Comparison of ENCODE assay signal across 9 cellular contexts in the genomic region with DNA sequence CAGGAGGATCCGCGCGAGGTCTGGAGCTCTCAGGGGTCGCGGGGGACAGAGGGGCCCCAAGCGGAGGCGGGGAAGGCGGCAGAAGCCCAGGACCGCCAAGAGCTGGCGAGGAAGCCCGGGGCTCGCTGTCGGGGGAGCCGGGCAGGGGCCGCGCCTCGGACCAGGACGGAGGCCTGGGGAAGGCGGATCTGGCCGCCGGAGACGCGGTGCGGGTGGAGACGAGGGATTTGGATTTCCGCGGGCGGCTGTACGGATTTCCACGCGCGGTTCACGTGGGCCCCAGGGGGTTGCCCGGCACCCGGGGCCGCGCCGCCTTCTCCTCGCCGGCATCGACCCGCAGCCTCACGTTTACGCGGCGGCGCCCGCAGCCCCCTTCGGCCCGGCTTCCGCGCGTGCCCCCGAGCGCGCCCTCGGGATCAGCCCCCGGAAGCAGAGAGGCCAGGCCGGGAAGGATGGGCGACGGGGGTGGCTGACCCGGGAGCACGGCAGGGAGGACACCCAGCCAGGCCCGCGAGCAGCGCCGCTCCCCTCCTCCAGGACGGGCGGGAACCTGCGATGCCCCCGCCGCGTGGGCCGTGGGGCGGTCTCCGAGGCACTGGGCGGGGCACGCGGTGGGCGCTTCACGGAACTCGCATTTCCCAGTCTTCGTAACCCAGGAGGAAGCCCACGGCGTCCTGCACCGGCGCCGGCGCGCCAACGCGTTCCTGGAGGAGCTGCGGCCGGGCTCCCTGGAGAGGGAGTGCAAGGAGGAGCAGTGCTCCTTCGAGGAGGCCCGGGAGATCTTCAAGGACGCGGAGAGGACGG. TPM values are rescaled to one million over a fixed set of nuclear protein-coding genes. Genes with fewer than 3 reads are reported as not detected.
A peak's percentile ranks its signal among the peaks of the same experiment; 100 is the strongest.
DNase-seq lines count a peak whose midpoint lies in the region; ATAC-seq lines count a peak whose summit lies in the region.
"Had no signal": no experiment of that assay in that cellular context is flagged by ENCODE, and none has a peak within 500 bp of the region (broad histone marks: within the 10 kb centered on the region; RNA-seq: fewer than 3 reads in every experiment).

No MANE protein-coding gene starts in this region.

- H3K9me3 ChIP-seq in HUES64 (ENCODE audit: insufficient read depth, low read depth, low read length) = peaks cover 3% of the 10 kb centered on the region; the same call in 1 of the 2 replicates

- H3K9me3 Mint-ChIP-seq in activated naive CD8-positive, alpha-beta T cell treated with anti-CD3 and anti-CD28 coated beads, Interleukin-2, amount 10 ng/mL, durations not matched to agents 7 days and 5 days = no peaks in the 10 kb centered on the region

- H3K4me3 ChIP-seq in HUES64 (ENCODE audit: low read length) = peak overlapping the region; percentile 50

- H3K27ac Mint-ChIP-seq in activated naive CD8-positive, alpha-beta T cell treated with anti-CD3 and anti-CD28 coated beads, Interleukin-2, amount 10 ng/mL, durations not matched to agents 7 days and 5 days = no peak overlapping the region

- peak overlapping the region; percentile 42; the same call in 1 of the 2 replicates for H3K9ac ChIP-seq in HUES64 (ENCODE audit: low read depth, low read length)

- H3K27me3 ChIP-seq in HUES64 (ENCODE audit: insufficient read depth, low read length) = peaks cover 33% of the 10 kb centered on the region

- peak overlapping the region; percentile 22 for H3K4me3 Mint-ChIP-seq in activated naive CD8-positive, alpha-beta T cell treated with anti-CD3 and anti-CD28 coated beads, Interleukin-2, amount 10 ng/mL, durations not matched to agents 7 days and 5 days

- H3K4me1 Mint-ChIP-seq in activated naive CD8-positive, alpha-beta T cell treated with anti-CD3 and anti-CD28 coated beads, Interleukin-2, amount 10 ng/mL, durations not matched to agents 7 days and 5 days = peaks cover 2% of the 10 kb centered on the region

- POLR2A ChIA-PET in activated naive CD8-positive, alpha-beta T cell treated with anti-CD3 and anti-CD28 coated beads, Interleukin-2, amount 10 ng/mL, durations not matched to agents 7 days and 5 days (lab: Charles Lee) = no interaction called here

- H3K36me3 Mint-ChIP-seq in activated naive CD8-positive, alpha-beta T cell treated with anti-CD3 and anti-CD28 coated beads, Interleukin-2, amount 10 ng/mL, durations not matched to agents 7 days and 5 days = no peaks in the 10 kb centered on the region

- H3K4me1 ChIP-seq in HUES64 (ENCODE audit: insufficient read depth, low read length) = peaks cover 8% of the 10 kb centered on the region; the same call in 1 of the 2 replicates

- no peaks in the 10 kb centered on the region for H3K36me3 ChIP-seq in HUES64 (ENCODE audit: insufficient read depth, low read length)

- H3K27me3 Mint-ChIP-seq in activated naive CD8-positive, alpha-beta T cell treated with anti-CD3 and anti-CD28 coated beads, Interleukin-2, amount 10 ng/mL, durations not matched to agents 7 days and 5 days = peaks cover 8% of the 10 kb centered on the region

- no peak overlapping the region for H3K27ac ChIP-seq in HUES64 (ENCODE audit: low read depth, low read length)

- peak; percentile 38 for ATAC-seq in activated naive CD8-positive, alpha-beta T cell treated with anti-CD3 and anti-CD28 coated beads, Interleukin-2, amount 10 ng/mL, durations not matched to agents 7 days and 5 days (ENCODE audit: low read depth)
- ATAC-seq in HG03432 (IDR thresholded peaks at IDR 0.05; ENCODE audit: unreplicated experiment) (no peak), GM21360 (IDR thresholded peaks at IDR 0.05; ENCODE audit: unreplicated experiment) (no peak)

- peak; percentile 51 for DNase-seq in activated naive CD8-positive, alpha-beta T cell treated with anti-CD3 and anti-CD28 coated beads, Interleukin-2, amount 10 ng/mL, durations not matched to agents 7 days and 5 days
- DNase-seq in islet precursor cell = peak; percentile 57
- DNase-seq in stimulated activated CD4-positive, alpha-beta T cell treated with anti-CD3 and anti-CD28 coated beads, Interleukin-2, amount 100 ng/mL, for 4 hours (ENCODE audit: low read depth) = peak; percentile 53
- DNase-seq in medulla oblongata (ENCODE audit: extremely low spot score) = no peak
- DNase-seq in NCI-H187 (lab: John Stamatoyannopoulos, UW) = no peak

- 3% methylated on average over 99 of the region's 99 CpGs for WGBS in HUES64

RNA-seq across cellular contexts. Expression of a gene that starts 4.7 kb away (rescaled TPM):
- polyA plus RNA-seq in HUES64 (2013, experiment 1 of 2) = 0.75 TPM
- polyA plus RNA-seq in HUES64 (2013, experiment 2 of 2) = 0.44 TPM
- under 1 TPM in 1 of 2 experiments, not detected in 1; 0.31 TPM for total RNA-seq in activated naive CD8-positive, alpha-beta T cell treated with anti-CD3 and anti-CD28 coated beads, Interleukin-2, amount 10 ng/mL, durations not matched to agents 7 days and 5 days
- total RNA-seq: M059J had no signal

RNA-seq across cellular contexts. Expression of a gene that starts 12.3 kb away (rescaled TPM):
- polyA plus RNA-seq in HUES64 (2013, experiment 1 of 2) = 2.9 TPM
- 5.8 TPM for polyA plus RNA-seq in HUES64 (2013, experiment 2 of 2)
- not detected for total RNA-seq in activated naive CD8-positive, alpha-beta T cell treated with anti-CD3 and anti-CD28 coated beads, Interleukin-2, amount 10 ng/mL, durations not matched to agents 7 days and 5 days

RNA-seq across cellular contexts. Expression of a gene that starts 48.2 kb away (rescaled TPM):
- polyA plus RNA-seq in HUES64 (2013, experiment 1 of 2) = not detected
- not detected for polyA plus RNA-seq in HUES64 (2013, experiment 2 of 2)
- total RNA-seq in activated naive CD8-positive, alpha-beta T cell treated with anti-CD3 and anti-CD28 coated beads, Interleukin-2, amount 10 ng/mL, durations not matched to agents 7 days and 5 days = not detected
- total RNA-seq: M059J had no signal

Comparison
In these comparisons a context has a peak if more than half of its experiments do, and no peak if none do; other contexts are left out.
1. DNase-seq: peak in activated naive CD8-positive, alpha-beta T cell treated with anti-CD3 and anti-CD28 coated beads, Interleukin-2, amount 10 ng/mL, durations not matched to agents 7 days and 5 days (single experiment), islet precursor cell (single experiment) and stimulated activated CD4-positive, alpha-beta T cell treated with anti-CD3 and anti-CD28 coated beads, Interleukin-2, amount 100 ng/mL, for 4 hours (single experiment); none in medulla oblongata (single experiment) and NCI-H187 (0 of 2).